ENCODE assay signal across 17 cellular contexts in the genomic region with DNA sequence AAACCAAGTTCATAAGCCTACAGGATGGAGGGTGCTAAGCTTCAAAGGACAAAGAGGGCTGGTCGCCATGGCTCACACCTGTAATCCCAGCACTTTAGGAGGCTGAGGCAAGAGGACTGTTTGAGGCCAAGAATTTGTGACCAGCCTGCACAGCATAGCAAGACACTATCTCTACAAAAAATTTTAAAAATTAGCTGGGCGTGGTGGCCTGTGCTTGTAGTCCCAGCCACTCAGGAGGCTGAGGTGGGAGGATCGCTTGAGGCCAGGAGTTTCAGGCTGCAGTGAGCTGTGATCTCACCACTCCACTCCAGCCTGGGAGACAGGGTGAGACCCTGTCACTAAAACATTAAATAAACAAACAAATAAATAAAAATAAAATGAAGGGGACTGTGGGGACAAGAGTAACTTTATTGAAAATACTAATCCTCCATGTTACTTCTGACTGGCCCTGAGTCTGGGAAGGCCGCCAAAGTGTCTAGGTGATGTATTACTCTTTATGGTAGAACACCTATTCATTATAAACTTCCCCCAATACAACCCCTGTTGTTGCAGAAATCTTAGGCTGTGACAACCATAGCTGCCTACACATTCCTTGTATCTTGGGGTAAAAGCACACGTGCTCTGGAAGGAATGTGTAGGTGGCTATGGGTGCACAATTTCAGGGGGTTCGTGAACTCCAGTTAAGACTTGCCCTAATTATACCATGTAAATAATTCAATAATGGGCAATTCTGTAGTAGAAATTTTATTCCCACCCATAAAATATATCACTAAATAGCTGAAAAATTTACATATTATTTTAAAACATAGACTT. TPM values are rescaled to one million over a fixed set of nuclear protein-coding genes. Genes with fewer than 3 reads are reported as not detected.
DNase-seq lines count a peak whose midpoint lies in the region; FAIRE-seq and TF ChIP-seq lines count a peak whose summit lies in the region.
"Had no signal": no experiment of that assay in that cellular context is flagged by ENCODE, and none has a peak within 500 bp of the region (broad histone marks: within the 10 kb centered on the region; RNA-seq: fewer than 3 reads in every experiment).

No MANE protein-coding gene starts in this region.

- H3K27me3 ChIP-seq in astrocyte (ENCODE audit: insufficient read depth, low read length) (no peaks in the 10 kb centered on the region), trophoblast cell (ENCODE audit: insufficient read depth, low read length) (no peaks in the 10 kb centered on the region)
- H3K27me3 ChIP-seq: BLaER1 had no signal

- H3K14ac ChIP-seq in trophoblast cell (ENCODE audit: low read length), result no peak overlapping the region

- H3K4ac ChIP-seq in trophoblast cell (ENCODE audit: low read depth, low read length), result no peak overlapping the region

- H3K79me1 ChIP-seq in trophoblast cell (ENCODE audit: low read length), result no peaks in the 10 kb centered on the region

- H3K27ac Mint-ChIP-seq in astrocyte (ENCODE audit: unreplicated experiment) (no peak overlapping the region), immature natural killer cell (no peak overlapping the region)
- H3K27ac Mint-ChIP-seq: CD14-positive monocyte; CD4-positive, alpha-beta memory T cell had no signal

- H3K9ac ChIP-seq in astrocyte (ENCODE audit: low read length) (no peak overlapping the region), trophoblast cell (ENCODE audit: low read length) (no peak overlapping the region)
- H3K9ac ChIP-seq: BLaER1 had no signal

- no peak for TF ChIP-seq EP300 in Ishikawa (IDR thresholded peaks at IDR 0.05; ENCODE audit: borderline replicate concordance)

- H4K20me1 ChIP-seq in astrocyte (ENCODE audit: insufficient read depth, low read length), result no peaks in the 10 kb centered on the region
- H4K20me1 ChIP-seq: BLaER1 had no signal

- H3K4me3 ChIP-seq in astrocyte (ENCODE audit: insufficient read depth, low read depth, low read length) (no peak overlapping the region), trophoblast cell (ENCODE audit: low read depth, low read length) (no peak overlapping the region)
- H3K4me3 ChIP-seq: A549, BLaER1, K562 had no signal

- no peak overlapping the region for H2BK120ac ChIP-seq in trophoblast cell (ENCODE audit: insufficient read depth, low read length, poor library complexity)

- H3K36me3 Mint-ChIP-seq in astrocyte (ENCODE audit: low read depth, unreplicated experiment) (no peaks in the 10 kb centered on the region), immature natural killer cell (no peaks in the 10 kb centered on the region)
- H3K36me3 Mint-ChIP-seq: CD4-positive, alpha-beta memory T cell had no signal

- no peaks in the 10 kb centered on the region for H3K27me3 Mint-ChIP-seq in astrocyte (ENCODE audit: low read depth, unreplicated experiment)
- no peaks in the 10 kb centered on the region for H3K27me3 Mint-ChIP-seq in immature natural killer cell (ENCODE audit: low read depth in 3 of 3)

- no peak overlapping the region for H2AFZ ChIP-seq in astrocyte (ENCODE audit: low read depth, low read length)
- H2AFZ ChIP-seq in trophoblast cell (ENCODE audit: insufficient read depth, low read length, poor library complexity), result no peak overlapping the region

- H4K91ac ChIP-seq in trophoblast cell (ENCODE audit: low read depth, low read length), result no peak overlapping the region

- H3K4me1 ChIP-seq in astrocyte (ENCODE audit: insufficient read depth, low read length) (no peaks in the 10 kb centered on the region), trophoblast cell (ENCODE audit: control insufficient read depth in 1 of 2, insufficient read depth in 2 of 2, low read length in 2 of 2) (peaks cover 0 to 2% of the 10 kb centered on the region in 2 experiments)
- H3K4me1 ChIP-seq: A549 had no signal

- DNase-seq in GM12891 (ENCODE audit: insufficient read length, low spot score), result no peak
- DNase-seq in astrocyte (ENCODE audit: low read depth), result peak; percentile 8
- DNase-seq in trophoblast cell, result peak; percentile 80 to 91
- DNase-seq in NCI-H1105 treated with DMSO at 0.1 percent for 48 hours (lab: John Stamatoyannopoulos, UW), result no peak
- DNase-seq in immature natural killer cell, result no peak
- no peak for DNase-seq in effector CD8-positive, alpha-beta T cell (lab: John Stamatoyannopoulos, UW)
- DNase-seq: CD4-positive, alpha-beta memory T cell; DMS79 treated with DMSO at 0.1 percent for 48 hours; GF-D8; GOT3; H7 had no signal

- no peak overlapping the region for H3K18ac ChIP-seq in trophoblast cell (ENCODE audit: low read length)

- H3K79me2 ChIP-seq in astrocyte (ENCODE audit: insufficient read depth, low read length) (no peaks in the 10 kb centered on the region), trophoblast cell (ENCODE audit: control insufficient read depth, insufficient read depth, low read length, poor library complexity) (no peaks in the 10 kb centered on the region)

- no peaks in the 10 kb centered on the region for H3K36me3 ChIP-seq in astrocyte (ENCODE audit: insufficient read depth, low read length)
- H3K36me3 ChIP-seq in trophoblast cell (ENCODE audit: control insufficient read depth in 1 of 2, insufficient read depth in 2 of 2, low read length in 2 of 2), result no peaks in the 10 kb centered on the region
- H3K36me3 ChIP-seq: BLaER1 had no signal

- no peak for TF ChIP-seq CTCF in astrocyte (IDR thresholded peaks at IDR 0.05; ENCODE audit: insufficient read depth, low read depth, low read length)

- FAIRE-seq in GM12891 (lab: Jason Lieb, UNC) (peak; percentile 45), astrocyte (lab: Jason Lieb, UNC) (no peak)
- FAIRE-seq: A549, HepG2, K562 had no signal

- H4K12ac ChIP-seq in trophoblast cell (ENCODE audit: low read depth, low read length), result no peak overlapping the region

- no peak overlapping the region for H4K8ac ChIP-seq in trophoblast cell (ENCODE audit: low read depth, low read length)

- no peak overlapping the region for H2BK12ac ChIP-seq in trophoblast cell (ENCODE audit: low read length)

- H3K9me3 Mint-ChIP-seq in astrocyte (ENCODE audit: unreplicated experiment) (no peaks in the 10 kb centered on the region), immature natural killer cell (no peaks in the 10 kb centered on the region)
- H3K9me3 Mint-ChIP-seq: CD14-positive monocyte had no signal

- no peaks in the 10 kb centered on the region for H3K9me3 ChIP-seq in astrocyte (ENCODE audit: insufficient read depth, low read depth, low read length)
- no peaks in the 10 kb centered on the region for H3K9me3 ChIP-seq in trophoblast cell (ENCODE audit: insufficient read depth, low read depth, low read length)
- H3K9me3 ChIP-seq: A549, BLaER1 had no signal

- H3K4me3 Mint-ChIP-seq in astrocyte (ENCODE audit: unreplicated experiment), result no peak overlapping the region
- H3K4me3 Mint-ChIP-seq in immature natural killer cell, result no peak overlapping the region
- H3K4me3 Mint-ChIP-seq: CD14-positive monocyte; CD4-positive, alpha-beta memory T cell had no signal

- TF ChIP-seq POLR2A in GM12891 (IDR thresholded peaks at IDR 0.05; ENCODE audit: low read depth, low read length), result no peak

- H2BK5ac ChIP-seq in trophoblast cell (ENCODE audit: low read depth, low read length, poor library complexity), result no peak overlapping the region

- H3K27ac ChIP-seq in astrocyte (ENCODE audit: low read depth, low read length) (no peak overlapping the region), trophoblast cell (ENCODE audit: low read depth, low read length) (no peak overlapping the region)
- H3K27ac ChIP-seq: A549, BLaER1 had no signal

- no CpG with 5 or more reads among the region's 6 CpGs for WGBS in trophoblast cell (ENCODE audit: extremely low coverage, insufficient coverage, insufficient read length)

- H2AK5ac ChIP-seq in trophoblast cell (ENCODE audit: low read length), result no peak overlapping the region

- no peak overlapping the region for H3K23ac ChIP-seq in trophoblast cell (ENCODE audit: low read length)

- no peak overlapping the region for H3K4me2 ChIP-seq in astrocyte (ENCODE audit: low read length)
- no peak overlapping the region for H3K4me2 ChIP-seq in trophoblast cell (ENCODE audit: low read length)
- H3K4me2 ChIP-seq: A549, BLaER1 had no signal

- H3K4me1 Mint-ChIP-seq in astrocyte (ENCODE audit: low read depth, unreplicated experiment), result no peaks in the 10 kb centered on the region
- H3K4me1 Mint-ChIP-seq in immature natural killer cell, result no peaks in the 10 kb centered on the region

- no peak for TF ChIP-seq RAD21 in Ishikawa (IDR thresholded peaks at IDR 0.05; ENCODE audit: low read depth)

TF ChIP-seq in GM12891, 5 proteins besides CTCF, POLR2A, EP300 and RAD21:
- no peak for TF ChIP-seq POU2F2 (IDR thresholded peaks at IDR 0.05; ENCODE audit: low read depth, low read length)
- no peak for TF ChIP-seq TAF1 (IDR thresholded peaks at IDR 0.05; ENCODE audit: low read depth, low read length)
- no peak for TF ChIP-seq PAX5 (IDR thresholded peaks at IDR 0.05; ENCODE audit: insufficient read depth, low read length, severe bottlenecking)
- TF ChIP-seq POLR2AphosphoS5 (IDR thresholded peaks at IDR 0.05; ENCODE audit: low read depth, low read length), result no peak
- TF ChIP-seq SPI1 (IDR thresholded peaks at IDR 0.05; ENCODE audit: low read depth, low read length), result no peak

TF ChIP-seq in Ishikawa, 13 proteins besides CTCF, POLR2A, EP300 and RAD21 (continues in another document):
- no peak for TF ChIP-seq FOXM1 (IDR thresholded peaks at IDR 0.05; ENCODE audit: borderline replicate concordance, low read depth)
- peak; percentile 69 for TF ChIP-seq TEAD4 (IDR thresholded peaks at IDR 0.05)
- no peak for TF ChIP-seq NFIC (IDR thresholded peaks at IDR 0.05)
- TF ChIP-seq TCF12 (IDR thresholded peaks at IDR 0.05; ENCODE audit: low read depth), result no peak
- TF ChIP-seq EGR1 (IDR thresholded peaks at IDR 0.05), result peak; percentile 60
- TF ChIP-seq, protein P1, sequence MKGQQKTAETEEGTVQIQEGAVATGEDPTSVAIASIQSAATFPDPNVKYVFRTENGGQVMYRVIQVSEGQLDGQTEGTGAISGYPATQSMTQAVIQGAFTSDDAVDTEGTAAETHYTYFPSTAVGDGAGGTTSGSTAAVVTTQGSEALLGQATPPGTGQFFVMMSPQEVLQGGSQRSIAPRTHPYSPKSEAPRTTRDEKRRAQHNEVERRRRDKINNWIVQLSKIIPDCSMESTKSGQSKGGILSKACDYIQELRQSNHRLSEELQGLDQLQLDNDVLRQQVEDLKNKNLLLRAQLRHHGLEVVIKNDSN (IDR thresholded peaks at IDR 0.05), result peak; percentile 60
- no peak for TF ChIP-seq CEBPB (IDR thresholded peaks at IDR 0.05)
- TF ChIP-seq, protein P2, sequence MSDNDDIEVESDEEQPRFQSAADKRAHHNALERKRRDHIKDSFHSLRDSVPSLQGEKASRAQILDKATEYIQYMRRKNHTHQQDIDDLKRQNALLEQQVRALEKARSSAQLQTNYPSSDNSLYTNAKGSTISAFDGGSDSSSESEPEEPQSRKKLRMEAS (IDR thresholded peaks at IDR 0.05), result 0 out of 2 replicates have a peak, but pooled peaks have one; percentile 24
- TF ChIP-seq TAF1 (IDR thresholded peaks at IDR 0.05; ENCODE audit: low read depth), result no peak
- TF ChIP-seq YY1 (IDR thresholded peaks at IDR 0.05; ENCODE audit: low read depth), result no peak

RNA-seq across cellular contexts. Expression of a gene that starts 14.6 kb away (rescaled TPM):
- not detected for polyA plus RNA-seq in GM12891 (2012; ENCODE audit: low read depth, missing spikeins)
- not detected in 2 replicates for total RNA-seq in astrocyte
- polyA plus RNA-seq in trophoblast cell (2013), result 0.10 and 0.14 TPM in 2 replicates
- polyA plus RNA-seq in immature natural killer cell, result not detected
- total RNA-seq: CD4-positive, alpha-beta memory T cell; H7; HepG2; K562 had no signal
- polyA plus RNA-seq: A549; CD14-positive monocyte; CD4-positive, alpha-beta memory T cell; HepG2; K562 had no signal

RNA-seq across cellular contexts. Expression of a gene that starts 34.0 kb away (rescaled TPM):
- polyA plus RNA-seq in GM12891 (2012; ENCODE audit: low read depth, missing spikeins), result not detected
- not detected in 2 replicates for total RNA-seq in astrocyte
- 2.7 and 2.8 TPM in 2 replicates for polyA plus RNA-seq in trophoblast cell (2013)
- polyA plus RNA-seq in immature natural killer cell, result not detected
- total RNA-seq: CD4-positive, alpha-beta memory T cell; H7 had no signal
- polyA plus RNA-seq: CD14-positive monocyte; CD4-positive, alpha-beta memory T cell; HepG2; K562 had no signal

Comparison
In these comparisons a context has a peak if more than half of its experiments do, and no peak if none do; other contexts are left out.
1. DNase-seq: peak in astrocyte (single experiment) and trophoblast cell (2 of 2); none in GM12891 (single experiment), NCI-H1105 treated with DMSO at 0.1 percent for 48 hours (single experiment), immature natural killer cell (0 of 3) and effector CD8-positive, alpha-beta T cell (single experiment).